In genomic region chr19:17605761-17606745, GRCh38 we compare ENCODE assay signal across 8 cellular contexts. TPM values are rescaled to one million over a fixed set of nuclear protein-coding genes. Genes with fewer than 3 reads are reported as not detected.
DNase-seq lines count a peak whose midpoint lies in the region; ATAC-seq, FAIRE-seq and TF ChIP-seq lines count a peak whose summit lies in the region.

No MANE protein-coding gene starts in this region.

- intact Hi-C loops in left ventricle myocardium inferior (cut with micrococcal nuclease) (no loop called here), psoas muscle (cut with DNase I) (no loop called here)

- H3K4me3 ChIP-seq in left ventricle myocardium inferior (peak overlapping the region; percentile 63), psoas muscle (peak overlapping the region; percentile 52)

- no peaks in the 10 kb centered on the region for H3K9me3 ChIP-seq in left ventricle myocardium inferior (replicated peaks)
- no peaks in the 10 kb centered on the region for H3K9me3 ChIP-seq in psoas muscle

- peak overlapping the region; percentile 71 for H3K4me3 Mint-ChIP-seq in activated naive CD8-positive, alpha-beta T cell treated with anti-CD3 and anti-CD28 coated beads for 36 hours

- peaks cover 14% of the 10 kb centered on the region for H3K4me1 ChIP-seq in left ventricle myocardium inferior
- H3K4me1 ChIP-seq in psoas muscle: peaks cover 4% of the 10 kb centered on the region

- FAIRE-seq in urothelium cell line (lab: Jason Lieb, UNC): peak; percentile 77

- H3K36me3 ChIP-seq in left ventricle myocardium inferior (no peaks in the 10 kb centered on the region), psoas muscle (ENCODE audit: insufficient read depth in 1 of 2, low read depth in 1 of 2) (no peaks in the 10 kb centered on the region)

- no peaks in the 10 kb centered on the region for H3K36me3 Mint-ChIP-seq in activated naive CD8-positive, alpha-beta T cell treated with anti-CD3 and anti-CD28 coated beads for 36 hours

- ATAC-seq in GM21367 (IDR thresholded peaks at IDR 0.05; ENCODE audit: unreplicated experiment) (peak; percentile 61), psoas muscle (peak; percentile 49 to 68 (median 62))

- H3K4me1 Mint-ChIP-seq in activated naive CD8-positive, alpha-beta T cell treated with anti-CD3 and anti-CD28 coated beads for 36 hours: peaks cover 7% of the 10 kb centered on the region

- peak overlapping the region; percentile 51 for H3K27ac ChIP-seq in left ventricle myocardium inferior (replicated peaks)
- no peak overlapping the region for H3K27ac ChIP-seq in psoas muscle

- peaks cover 2% of the 10 kb centered on the region for H3K9me3 Mint-ChIP-seq in activated naive CD8-positive, alpha-beta T cell treated with anti-CD3 and anti-CD28 coated beads for 36 hours

- DNase-seq in CMK (ENCODE audit: low read depth) (peak; percentile 77), HuH-7 (ENCODE audit: low spot score) (peak; percentile 73), SKM-1 treated with dmso at 0.1 percent for 144 hours (lab: John Stamatoyannopoulos, UW; ENCODE audit: unreplicated experiment) (peak; percentile 89), left ventricle myocardium inferior (peak; percentile 62), psoas muscle (peak; percentile 69 to 74), urothelium cell line (ENCODE audit: low spot score) (peak; percentile 90)
- peak; percentile 88 for DNase-seq in activated naive CD8-positive, alpha-beta T cell treated with anti-CD3 and anti-CD28 coated beads for 36 hours

- WGBS in psoas muscle, 3 donors: 1 to 2% (median 1%) methylated on average over 75 to 94 of the region's 94 CpGs

- H3K27ac Mint-ChIP-seq in activated naive CD8-positive, alpha-beta T cell treated with anti-CD3 and anti-CD28 coated beads for 36 hours: peak overlapping the region; percentile 58

- H3K27me3 ChIP-seq in left ventricle myocardium inferior (ENCODE audit: low read depth) (peaks cover 61% of the 10 kb centered on the region), psoas muscle (ENCODE audit: insufficient read depth in 3 of 3, low read length in 2 of 3) (peaks cover 0 to 58% (median 13%) of the 10 kb centered on the region in 3 donors)

- TF ChIP-seq CTCF in left ventricle myocardium inferior (IDR thresholded peaks at IDR 0.05; ENCODE audit: borderline replicate concordance): peak; percentile 62
- peak; percentile 48 for TF ChIP-seq CTCF in psoas muscle (IDR thresholded peaks at IDR 0.05)

- H3K27me3 Mint-ChIP-seq in activated naive CD8-positive, alpha-beta T cell treated with anti-CD3 and anti-CD28 coated beads for 36 hours: peaks cover 39% of the 10 kb centered on the region

RNA-seq across cellular contexts. Expression of gene COLGALT1, which starts 50.6 kb away (rescaled TPM):
- 10 to 100 TPM; 78.9 to 80.1 TPM for total RNA-seq in activated naive CD8-positive, alpha-beta T cell treated with anti-CD3 and anti-CD28 coated beads for 36 hours
- 31.2 TPM for total RNA-seq in left ventricle myocardium inferior
- total RNA-seq in psoas muscle: 10 to 100 TPM; 19.8 to 27.7 (median 23.3) TPM
- polyA plus RNA-seq in psoas muscle: 10 to 100 TPM; 15.3 to 34.8 (median 21.4) TPM
